23 cellular contexts compared by ENCODE assay signal in the genomic region with DNA sequence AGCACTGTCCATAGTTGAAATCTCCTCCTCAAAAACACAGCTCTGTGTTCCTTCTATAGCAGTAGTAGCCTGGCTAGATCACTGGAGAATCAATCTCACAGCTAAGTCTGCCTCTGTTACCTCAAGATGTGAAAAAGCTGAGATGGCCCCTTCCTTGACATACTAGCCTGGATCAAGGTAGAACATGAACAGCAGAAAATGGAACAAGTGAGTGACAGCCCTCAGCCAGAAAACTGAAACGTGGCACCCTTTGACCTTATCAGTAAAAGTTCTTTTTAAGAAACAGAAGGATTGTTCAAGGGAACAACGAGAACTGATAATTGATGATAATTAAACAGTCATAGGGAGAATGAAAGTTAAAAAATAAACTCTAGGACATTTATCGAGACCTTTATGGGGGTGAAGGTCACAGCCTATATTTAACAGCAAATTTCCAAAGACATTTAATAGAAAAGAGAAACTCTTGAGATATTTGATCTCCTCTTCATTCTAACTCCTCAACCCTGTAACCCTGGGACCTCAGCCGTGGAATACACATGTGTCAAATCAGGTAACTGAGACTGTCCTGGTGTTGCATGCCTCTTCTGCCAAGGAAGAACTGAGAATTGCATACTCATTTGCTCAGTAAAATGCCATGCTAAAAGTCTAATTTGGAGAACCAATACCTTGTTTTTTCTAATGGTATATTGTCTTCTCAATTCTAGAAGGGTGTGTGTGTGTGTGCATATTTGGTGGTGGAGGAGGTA.
"Had no signal": no experiment of that assay in that cellular context is flagged by ENCODE, and none has a peak within 500 bp of the region (broad histone marks: within the 10 kb centered on the region; RNA-seq: fewer than 3 reads in every experiment).

No MANE protein-coding gene starts in this region.

- H3K36me3 Mint-ChIP-seq: activated naive CD8-positive, alpha-beta T cell treated with anti-CD3 and anti-CD28 coated beads, Interleukin-2, amount 10 ng/mL, durations not matched to agents 7 days and 5 days had no signal

- H3K27ac ChIP-seq: adrenal gland had no signal

- DNase-seq: activated CD4-positive, alpha-beta T cell treated with anti-CD3 and anti-CD28 coated beads for 48 hours; activated CD4-positive, alpha-beta T cell treated with anti-CD3 and anti-CD28 coated beads, Interleukin-2, amount 50 U/mL, for 4 hours; activated CD4-positive, CD25-positive, alpha-beta regulatory T cell treated with anti-CD3 and anti-CD28 coated beads, Interleukin-2, amount 50 U/mL, for 72 hours; activated CD8-positive, alpha-beta memory T cell treated with anti-CD3 and anti-CD28 coated beads, Interleukin-2, amount 50 U/mL, for 48 hours; activated CD8-positive, alpha-beta T cell treated with anti-CD3 and anti-CD28 coated beads, Interleukin-2, amount 10 ng/mL, durations not matched to agents 7 days and 5 days; activated naive CD4-positive, alpha-beta T cell treated with anti-CD3 and anti-CD28 coated beads, Interleukin-2, amount 50 U/mL, for 16 hours; activated naive CD8-positive, alpha-beta T cell treated with anti-CD3 and anti-CD28 coated beads, Interleukin-2, amount 10 ng/mL, durations not matched to agents 7 days and 5 days; activated T-cell treated with anti-CD3 and anti-CD28 coated beads, Interleukin-2, amount 50 U/mL, for 1 hour; adrenal gland; anterior cingulate cortex; MV-4-11; NCI-H1092 treated with DMSO at 0.1 percent for 48 hours; NCI-H1417 treated with DMSO at 0.1 percent for 48 hours; NCI-H1694; NCI-H2029; NCI-H2107; NCI-H2171 treated with DMSO at 0.1 percent for 48 hours; NCI-H226; NCI-H69; NK-92 treated with Interleukin-12 subunit alpha and Interleukin-12 subunit beta, amount 100 ng/mL, for 24 hours; PC-3; SHP77 had no signal

- H3K36me3 ChIP-seq: adrenal gland had no signal

- H3K4me3 ChIP-seq: adrenal gland had no signal

- ATAC-seq: activated CD8-positive, alpha-beta T cell treated with anti-CD3 and anti-CD28 coated beads, Interleukin-2, amount 10 ng/mL, durations not matched to agents 7 days and 5 days; PC-3 had no signal

- H3K9me3 ChIP-seq: adrenal gland had no signal

- H3K27me3 ChIP-seq: adrenal gland had no signal

- H3K27me3 Mint-ChIP-seq: activated naive CD8-positive, alpha-beta T cell treated with anti-CD3 and anti-CD28 coated beads, Interleukin-2, amount 10 ng/mL, durations not matched to agents 7 days and 5 days had no signal

- H3K4me3 Mint-ChIP-seq: activated CD8-positive, alpha-beta T cell treated with anti-CD3 and anti-CD28 coated beads, Interleukin-2, amount 10 ng/mL, durations not matched to agents 7 days and 5 days; activated naive CD8-positive, alpha-beta T cell treated with anti-CD3 and anti-CD28 coated beads, Interleukin-2, amount 10 ng/mL, durations not matched to agents 7 days and 5 days; T-helper 1 cell treated with Interleukin-12 subunit alpha and Interleukin-12 subunit beta and Interleukin-4 antibody, amounts not matched to agents 30 μg/mL and 1 μg/mL, for 36 hours had no signal

- H3K27ac Mint-ChIP-seq: activated CD8-positive, alpha-beta T cell treated with anti-CD3 and anti-CD28 coated beads, Interleukin-2, amount 10 ng/mL, durations not matched to agents 7 days and 5 days; activated naive CD8-positive, alpha-beta T cell treated with anti-CD3 and anti-CD28 coated beads, Interleukin-2, amount 10 ng/mL, durations not matched to agents 7 days and 5 days; T-helper 1 cell treated with Interleukin-12 subunit alpha and Interleukin-12 subunit beta and Interleukin-4 antibody, amounts not matched to agents 30 μg/mL and 1 μg/mL, for 36 hours had no signal
